28 cellular contexts compared by ENCODE assay signal in the genomic region with DNA sequence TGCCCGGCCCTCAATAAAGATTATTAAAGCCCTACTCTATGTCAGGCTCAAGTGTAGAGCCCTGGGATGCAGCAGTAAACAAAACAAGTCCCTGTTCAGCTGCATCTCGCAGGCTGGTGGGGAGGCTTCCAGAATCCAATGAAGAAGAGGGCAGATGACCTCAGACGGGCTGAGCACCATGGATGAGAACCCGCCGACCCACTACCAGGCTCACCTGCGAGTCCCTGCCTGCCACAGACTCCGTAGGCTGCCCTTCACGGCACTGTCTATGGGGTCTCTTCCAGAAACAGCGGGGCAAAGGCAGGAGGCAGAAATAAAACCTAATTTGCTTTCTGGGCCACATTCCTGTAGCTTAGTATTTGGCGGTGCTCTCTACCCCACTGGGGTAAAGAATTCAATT. TPM values are rescaled to one million over a fixed set of nuclear protein-coding genes. Genes with fewer than 3 reads are reported as not detected.
"Had no signal": no experiment of that assay in that cellular context is flagged by ENCODE, and none has a peak within 500 bp of the region (broad histone marks: within the 10 kb centered on the region; RNA-seq: fewer than 3 reads in every experiment).

No MANE protein-coding gene starts in this region.

- H3K9me3 Mint-ChIP-seq: activated CD4-positive, alpha-beta memory T cell treated with anti-CD3 and anti-CD28 coated beads, Interleukin-2, amount 10 ng/mL, durations not matched to agents 7 days and 5 days; activated naive CD8-positive, alpha-beta T cell treated with anti-CD3 and anti-CD28 coated beads, Interleukin-2, amount 10 ng/mL, durations not matched to agents 7 days and 5 days; activated T-cell treated with anti-CD3 and anti-CD28 coated beads, Interleukin-2, amount 50 U/mL, for 72 hours; central memory CD8-positive, alpha-beta T cell; T-cell had no signal

- H3K4me1 Mint-ChIP-seq: central memory CD8-positive, alpha-beta T cell had no signal

- H3K4me3 ChIP-seq: ascending aorta, body of pancreas, MG63, PC-9 had no signal

- H3K4me3 Mint-ChIP-seq: activated CD4-positive, alpha-beta memory T cell treated with anti-CD3 and anti-CD28 coated beads, Interleukin-2, amount 10 ng/mL, durations not matched to agents 7 days and 5 days; activated CD4-positive, alpha-beta T cell treated with anti-CD3 and anti-CD28 coated beads for 36 hours; activated naive CD8-positive, alpha-beta T cell treated with anti-CD3 and anti-CD28 coated beads, Interleukin-2, amount 10 ng/mL, durations not matched to agents 7 days and 5 days; activated T-cell treated with anti-CD3 and anti-CD28 coated beads, Interleukin-2, amount 50 U/mL, for 72 hours; central memory CD8-positive, alpha-beta T cell; T-cell had no signal

- H3K9me3 ChIP-seq: ascending aorta, body of pancreas, MG63 had no signal

- H2AFZ ChIP-seq: PC-9 had no signal

- H3K36me3 ChIP-seq: ascending aorta, MG63, WERI-Rb-1 had no signal

- DNase-seq: activated CD4-positive, alpha-beta memory T cell treated with anti-CD3 and anti-CD28 coated beads, Interleukin-2, amount 10 ng/mL, durations not matched to agents 7 days and 5 days; activated CD4-positive, alpha-beta T cell treated with anti-CD3 and anti-CD28 coated beads for 36 hours; activated CD4-positive, alpha-beta T cell treated with anti-CD3 and anti-CD28 coated beads, Interleukin-2, amount 50 U/mL, for 1 hour; activated naive CD4-positive, alpha-beta T cell treated with anti-CD3 and anti-CD28 coated beads, Interleukin-2, amount 50 U/mL, for 16 hours; activated naive CD8-positive, alpha-beta T cell treated with anti-CD3 and anti-CD28 coated beads, Interleukin-2, amount 10 ng/mL, durations not matched to agents 7 days and 5 days; activated T-cell treated with anti-CD3 and anti-CD28 coated beads for 4 hours; activated T-cell treated with anti-CD3 and anti-CD28 coated beads, Interleukin-2, amount 50 U/mL, for 72 hours; body of pancreas; MG63; NCI-H1105; NCI-H1436; NCI-H1694 treated with DMSO at 0.1 percent for 48 hours; NCI-H2029 treated with DMSO at 0.1 percent for 48 hours; NCI-H345; NCI-H510A; NCI-H526 treated with DMSO at 0.1 percent for 48 hours; NCI-H82; NK-92 treated with Interleukin-12 subunit alpha and Interleukin-12 subunit beta, amount 100 ng/mL, for 24 hours; PC-9; SIG-M5; T-cell; T-helper 2 cell; T1000; WERI-Rb-1 had no signal

- H3K27ac ChIP-seq: ascending aorta, body of pancreas, PC-9, WERI-Rb-1 had no signal

- ATAC-seq: activated CD4-positive, alpha-beta T cell treated with anti-CD3 and anti-CD28 coated beads for 36 hours; activated T-cell treated with anti-CD3 and anti-CD28 coated beads, Interleukin-2, amount 50 U/mL, for 72 hours; body of pancreas; T-cell had no signal

- H3K27me3 ChIP-seq: ascending aorta, body of pancreas, MG63 had no signal

- FAIRE-seq: bronchial epithelial cell had no signal

- H3K36me3 Mint-ChIP-seq: activated naive CD8-positive, alpha-beta T cell treated with anti-CD3 and anti-CD28 coated beads, Interleukin-2, amount 10 ng/mL, durations not matched to agents 7 days and 5 days; T-cell had no signal

- H3K4me2 ChIP-seq: PC-9 had no signal

- H3K27ac Mint-ChIP-seq: activated CD4-positive, alpha-beta memory T cell treated with anti-CD3 and anti-CD28 coated beads, Interleukin-2, amount 10 ng/mL, durations not matched to agents 7 days and 5 days; activated CD4-positive, alpha-beta T cell treated with anti-CD3 and anti-CD28 coated beads for 36 hours; activated naive CD8-positive, alpha-beta T cell treated with anti-CD3 and anti-CD28 coated beads, Interleukin-2, amount 10 ng/mL, durations not matched to agents 7 days and 5 days; activated T-cell treated with anti-CD3 and anti-CD28 coated beads, Interleukin-2, amount 50 U/mL, for 72 hours; T-cell had no signal

RNA-seq across cellular contexts. Expression of a gene that starts 22.7 kb away (rescaled TPM):
- total RNA-seq: activated CD8-positive, alpha-beta memory T cell treated with anti-CD3 and anti-CD28 coated beads for 36 hours had no signal
